In the genomic region with DNA sequence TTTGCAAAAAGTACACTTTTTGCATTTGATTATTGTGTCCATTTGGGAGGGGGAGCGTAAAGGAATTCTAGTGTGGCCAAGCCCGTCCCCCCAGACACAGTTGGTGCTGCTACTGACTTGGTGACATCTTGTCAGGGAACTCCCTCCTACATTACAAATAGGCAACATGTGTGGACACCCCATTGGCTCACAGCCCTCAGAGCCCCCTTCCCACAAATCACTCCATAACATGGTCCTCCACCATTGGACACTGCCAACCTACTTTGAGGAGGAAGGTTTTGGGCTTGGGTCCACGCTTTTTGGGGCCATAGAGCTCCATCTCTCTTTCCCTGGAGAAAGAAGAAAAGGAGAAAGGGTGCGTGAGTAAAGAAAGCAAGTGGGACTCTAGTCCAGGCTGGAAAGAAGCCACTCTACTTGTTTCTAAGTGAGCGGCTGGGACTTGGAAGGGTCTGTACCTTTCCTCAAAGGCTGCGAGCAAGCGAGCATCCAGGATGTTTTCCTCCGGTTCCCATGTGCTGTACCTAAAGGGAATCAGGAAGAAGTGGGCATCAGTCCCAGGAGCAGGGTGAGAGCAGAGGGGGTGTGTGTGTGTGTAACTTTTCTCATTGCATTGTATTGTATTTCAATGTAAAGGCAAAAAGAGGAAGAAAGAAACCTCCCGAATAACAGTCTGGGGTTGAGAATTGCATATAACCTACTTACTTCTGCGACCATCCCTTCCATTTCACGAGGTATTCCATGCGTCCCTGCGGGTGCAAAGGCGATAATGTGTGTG, we compare ENCODE assay signal across 8 cellular contexts. TPM values are rescaled to one million over a fixed set of nuclear protein-coding genes. Genes with fewer than 3 reads are reported as not detected.
DNase-seq lines count a peak whose midpoint lies in the region; ATAC-seq and TF ChIP-seq lines count a peak whose summit lies in the region.

No MANE protein-coding gene starts in this region.

- peak overlapping the region in 1 of 4 donors; percentile 84 for H3K27ac ChIP-seq in Peyer's patch

- peaks cover 6 to 43% (median 25%) of the 10 kb centered on the region in 4 donors for H3K4me1 ChIP-seq in Peyer's patch

- TF ChIP-seq CTCF in GM13977 (IDR thresholded peaks at IDR 0.05; ENCODE audit: extremely low read depth, insufficient read depth, missing control alignments) (no peak), Peyer's patch (IDR thresholded peaks at IDR 0.05) (no peak), fibroblast of the aortic adventitia (IDR thresholded peaks at IDR 0.05; ENCODE audit: insufficient read depth, low read length) (no peak)

- H3K27me3 ChIP-seq in Peyer's patch, result peaks cover 0 to 54% of the 10 kb centered on the region in 2 donors

- peaks cover 0 to 15% (median 0%) of the 10 kb centered on the region in 4 donors for H3K9me3 ChIP-seq in Peyer's patch

- peaks cover 0 to 4% (median 0%) of the 10 kb centered on the region in 3 donors for H3K36me3 ChIP-seq in Peyer's patch

- no peak for TF ChIP-seq POLR2A in Peyer's patch (IDR thresholded peaks at IDR 0.05)

- ATAC-seq in GM21576 (IDR thresholded peaks at IDR 0.05; ENCODE audit: unreplicated experiment), result no peak
- ATAC-seq in GM19455 (IDR thresholded peaks at IDR 0.05; ENCODE audit: unreplicated experiment), result no peak
- ATAC-seq in HG03442 (IDR thresholded peaks at IDR 0.05; ENCODE audit: unreplicated experiment), result no peak

- DNase-seq in GM13977 (ENCODE audit: low spot score) (peak; percentile 58), Peyer's patch (no peak), fibroblast of the aortic adventitia (ENCODE audit: low read depth) (peak; percentile 19), skeletal muscle cell (ENCODE audit: low read depth) (no peak), GOT3 (lab: John Stamatoyannopoulos, UW) (no peak)

- in situ Hi-C loops in GM13977 (cut with MboI; ENCODE audit: low pct_unique_long_range_greater_than_20kb, low sequenced_read_pairs, unreplicated experiment), result loop anchor here (10.0 to 25.0 kb wide), 2 partner anchors 49 to 166 kb away; no protein-coding TSS in a partner anchor

- peak overlapping the region; percentile 79 to 92 (median 84) for H3K4me3 ChIP-seq in Peyer's patch
- peak overlapping the region; percentile 83 for H3K4me3 ChIP-seq in fibroblast of the aortic adventitia (ENCODE audit: low read depth, low read length)
- peak overlapping the region; percentile 74 for H3K4me3 ChIP-seq in skeletal muscle cell (ENCODE audit: low read depth, low read length)

RNA-seq across cellular contexts. Expression of a gene that starts 0.9 kb away (rescaled TPM):
- total RNA-seq in Peyer's patch (10 to 100 TPM in 1 of 4 donors, 1 to 10 TPM in 3; 2.5 to 14.9 (median 3.5) TPM), fibroblast of the aortic adventitia (ENCODE audit: low replicate concordance) (1.5 and 1.7 TPM in 2 replicates)

RNA-seq across cellular contexts. Expression of a gene that starts 18.0 kb away (rescaled TPM):
- total RNA-seq in Peyer's patch (under 1 TPM; 0.18 to 0.85 (median 0.81) TPM), fibroblast of the aortic adventitia (ENCODE audit: low replicate concordance) (0.57 and 0.63 TPM in 2 replicates)

RNA-seq across cellular contexts. Expression of a gene that starts 43.3 kb away (rescaled TPM):
- total RNA-seq in Peyer's patch, result 10 to 100 TPM in 2 of 4 donors, 1 to 10 TPM in 2; 4.9 to 19.0 (median 12.3) TPM
- total RNA-seq in fibroblast of the aortic adventitia (ENCODE audit: low replicate concordance), result 8.3 and 12.8 TPM in 2 replicates

Comparison
In these comparisons a context has a peak if more than half of its experiments do, and no peak if none do; other contexts are left out.
1. DNase-seq: peak in GM13977 (single experiment) and fibroblast of the aortic adventitia (single experiment); none in Peyer's patch (0 of 3), skeletal muscle cell (single experiment) and GOT3 (single experiment).
2. Peak in every context shown above with its lines, with median percentiles within 50 percentile points of each other: H3K4me3 ChIP-seq.